14 cellular contexts compared by ENCODE assay signal in the genomic region with DNA sequence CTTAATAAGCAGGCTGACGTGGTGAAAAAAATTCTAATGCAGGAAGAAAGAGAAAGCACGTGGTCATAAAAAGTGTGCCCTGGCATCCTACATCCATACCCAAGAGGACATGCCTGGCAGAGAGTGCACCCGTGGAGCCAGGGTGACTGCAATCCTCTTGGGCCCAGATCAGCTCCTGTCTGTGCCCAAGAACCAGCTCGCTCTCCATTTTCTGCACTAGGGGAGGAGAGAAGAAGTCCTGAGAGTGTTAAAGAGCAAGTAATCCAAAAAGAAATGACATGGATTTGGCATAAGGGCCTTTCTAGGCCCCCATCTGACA.
DNase-seq lines count a peak whose midpoint lies in the region; TF ChIP-seq lines count a peak whose summit lies in the region.
"Had no signal": no experiment of that assay in that cellular context is flagged by ENCODE, and none has a peak within 500 bp of the region (broad histone marks: within the 10 kb centered on the region; RNA-seq: fewer than 3 reads in every experiment).

No MANE protein-coding gene starts in this region.

- H3K27me3 ChIP-seq in BLaER1 = no peaks in the 10 kb centered on the region
- H3K27me3 ChIP-seq in CD8-positive, alpha-beta memory T cell (ENCODE audit: insufficient read depth, low read length, poor library complexity, severe bottlenecking) = no peaks in the 10 kb centered on the region
- peaks cover 11% of the 10 kb centered on the region; the same call in 1 of the 2 replicates for H3K27me3 ChIP-seq in iPS-20b (ENCODE audit: insufficient read depth, low read length)
- no peaks in the 10 kb centered on the region for H3K27me3 ChIP-seq in mesendoderm (ENCODE audit: insufficient read depth, low read length, poor library complexity)
- H3K27me3 ChIP-seq: sigmoid colon had no signal

- H4K20me1 ChIP-seq in BLaER1 = no peaks in the 10 kb centered on the region

- no peak overlapping the region for H4K5ac ChIP-seq in mesendoderm (ENCODE audit: low read length)

- CTCF ChIA-PET in CD8-positive, alpha-beta memory T cell (lab: Charles Lee) = no interaction called here
- CTCF ChIA-PET in activated CD4-positive, alpha-beta memory T cell treated with anti-CD3 and anti-CD28 coated beads, Interleukin-2, amount 10 ng/mL, durations not matched to agents 7 days and 5 days (lab: Charles Lee) = no interaction called here

- peak overlapping the region in 6 of 7 donors; percentile 37 to 83 (median 73) for H3K4me3 Mint-ChIP-seq in CD8-positive, alpha-beta memory T cell
- H3K4me3 Mint-ChIP-seq in activated CD4-positive, alpha-beta memory T cell treated with anti-CD3 and anti-CD28 coated beads, Interleukin-2, amount 10 ng/mL, durations not matched to agents 7 days and 5 days = peak overlapping the region; percentile 19
- H3K4me3 Mint-ChIP-seq in progenitor cell of endocrine pancreas (ENCODE audit: low read depth) = no peak overlapping the region

- H3K4me2 ChIP-seq in BLaER1 (peak overlapping the region; percentile 69), mesendoderm (ENCODE audit: low read length) (no peak overlapping the region)

- no peaks in the 10 kb centered on the region for H3K79me2 ChIP-seq in mesendoderm (ENCODE audit: control insufficient read depth, insufficient read depth, low read length)

- H3K27me3 Mint-ChIP-seq in CD8-positive, alpha-beta memory T cell = peaks cover 30 to 39% of the 10 kb centered on the region in 2 donors
- H3K27me3 Mint-ChIP-seq in activated CD4-positive, alpha-beta memory T cell treated with anti-CD3 and anti-CD28 coated beads, Interleukin-2, amount 10 ng/mL, durations not matched to agents 7 days and 5 days = no peaks in the 10 kb centered on the region
- H3K27me3 Mint-ChIP-seq in progenitor cell of endocrine pancreas = peaks cover 27% of the 10 kb centered on the region

- no CpG with 5 or more reads among the region's 4 CpGs for WGBS in mesendoderm (ENCODE audit: extremely low coverage, insufficient coverage, low lambda C conversion rate)

- H3K4me3 ChIP-seq in BLaER1 = no peak overlapping the region
- no peak overlapping the region for H3K4me3 ChIP-seq in CD8-positive, alpha-beta memory T cell (ENCODE audit: low read length)
- H3K4me3 ChIP-seq in iPS-20b (ENCODE audit: low read length) = peak overlapping the region; percentile 53; the same call in 1 of the 2 replicates
- H3K4me3 ChIP-seq in mesendoderm (ENCODE audit: low read length) = no peak overlapping the region
- H3K4me3 ChIP-seq: MG63 had no signal

- H3K9me3 ChIP-seq in BLaER1 (no peaks in the 10 kb centered on the region), iPS-20b (ENCODE audit: insufficient read depth, low read depth, low read length) (no peaks in the 10 kb centered on the region)
- no peaks in the 10 kb centered on the region for H3K9me3 ChIP-seq in CD8-positive, alpha-beta memory T cell (ENCODE audit: low read length)
- H3K9me3 ChIP-seq: HAP-1, MG63, sigmoid colon had no signal

- no peak overlapping the region for H3K4ac ChIP-seq in mesendoderm (ENCODE audit: low read depth, low read length)

- H3K4me1 ChIP-seq in BLaER1 (peaks cover 15% of the 10 kb centered on the region), iPS-20b (ENCODE audit: insufficient read depth, low read length) (peaks cover 14% of the 10 kb centered on the region; the same call in 1 of the 2 replicates), mesendoderm (ENCODE audit: control insufficient read depth, low read depth, low read length) (no peaks in the 10 kb centered on the region)
- H3K4me1 ChIP-seq in CD8-positive, alpha-beta memory T cell (ENCODE audit: insufficient read depth, low read length) = no peaks in the 10 kb centered on the region

- peaks cover 0 to 2% (median 0%) of the 10 kb centered on the region in 5 donors for H3K9me3 Mint-ChIP-seq in CD8-positive, alpha-beta memory T cell
- peaks cover 4% of the 10 kb centered on the region for H3K9me3 Mint-ChIP-seq in activated CD4-positive, alpha-beta memory T cell treated with anti-CD3 and anti-CD28 coated beads, Interleukin-2, amount 10 ng/mL, durations not matched to agents 7 days and 5 days
- H3K9me3 Mint-ChIP-seq in progenitor cell of endocrine pancreas (ENCODE audit: low read depth) = peaks cover 17% of the 10 kb centered on the region

- H2AK5ac ChIP-seq in mesendoderm (ENCODE audit: low read length) = no peak overlapping the region

- H2BK15ac ChIP-seq in mesendoderm (replicated peaks; ENCODE audit: low read depth) = no peak overlapping the region

- POLR2A ChIA-PET in CD8-positive, alpha-beta memory T cell (lab: Charles Lee) = no interaction called here
- POLR2A ChIA-PET in activated CD4-positive, alpha-beta memory T cell treated with anti-CD3 and anti-CD28 coated beads, Interleukin-2, amount 10 ng/mL, durations not matched to agents 7 days and 5 days (lab: Charles Lee) = no interaction called here

- TF ChIP-seq CTCF in progenitor cell of endocrine pancreas (IDR thresholded peaks at IDR 0.05; ENCODE audit: unreplicated experiment) = no peak

- H3K23ac ChIP-seq in mesendoderm (ENCODE audit: low read length) = no peak overlapping the region

- H3K79me1 ChIP-seq in mesendoderm (ENCODE audit: low read length) = no peaks in the 10 kb centered on the region

- H2BK120ac ChIP-seq in mesendoderm (ENCODE audit: low read depth, low read length) = no peak overlapping the region

- peak overlapping the region in 1 of 8 donors; percentile 11 for H3K27ac Mint-ChIP-seq in CD8-positive, alpha-beta memory T cell
- no peak overlapping the region for H3K27ac Mint-ChIP-seq in activated CD4-positive, alpha-beta memory T cell treated with anti-CD3 and anti-CD28 coated beads, Interleukin-2, amount 10 ng/mL, durations not matched to agents 7 days and 5 days
- no peak overlapping the region for H3K27ac Mint-ChIP-seq in progenitor cell of endocrine pancreas

- no peak overlapping the region for H3K9ac ChIP-seq in BLaER1
- H3K9ac ChIP-seq in iPS-20b (ENCODE audit: low read depth, low read length) = peak overlapping the region; percentile 74; the same call in 1 of the 2 replicates
- no peak overlapping the region for H3K9ac ChIP-seq in mesendoderm (ENCODE audit: low read length)

- no peak overlapping the region for H4K8ac ChIP-seq in mesendoderm (ENCODE audit: low read depth, low read length)

- H3K36me3 ChIP-seq in BLaER1 (no peaks in the 10 kb centered on the region), iPS-20b (ENCODE audit: insufficient read depth, low read depth, low read length) (no peaks in the 10 kb centered on the region), mesendoderm (ENCODE audit: control insufficient read depth, insufficient read depth, low read length) (no peaks in the 10 kb centered on the region)
- no peaks in the 10 kb centered on the region for H3K36me3 ChIP-seq in CD8-positive, alpha-beta memory T cell (ENCODE audit: insufficient read depth, low read length)
- H3K36me3 ChIP-seq: HAP-1, MG63, sigmoid colon had no signal

- no peaks in the 10 kb centered on the region for H3K36me3 Mint-ChIP-seq in CD8-positive, alpha-beta memory T cell
- H3K36me3 Mint-ChIP-seq in activated CD4-positive, alpha-beta memory T cell treated with anti-CD3 and anti-CD28 coated beads, Interleukin-2, amount 10 ng/mL, durations not matched to agents 7 days and 5 days (ENCODE audit: low read depth) = no peaks in the 10 kb centered on the region
- no peaks in the 10 kb centered on the region for H3K36me3 Mint-ChIP-seq in progenitor cell of endocrine pancreas (ENCODE audit: insufficient read depth)
- H3K36me3 Mint-ChIP-seq: CD14-positive monocyte had no signal

- H2BK5ac ChIP-seq in mesendoderm (ENCODE audit: low read length) = no peak overlapping the region

- H3K18ac ChIP-seq in mesendoderm (ENCODE audit: low read length) = no peak overlapping the region

- H3K56ac ChIP-seq in mesendoderm (ENCODE audit: low read length) = no peak overlapping the region

- H3K27ac ChIP-seq in BLaER1 = no peak overlapping the region
- no peak overlapping the region for H3K27ac ChIP-seq in CD8-positive, alpha-beta memory T cell (ENCODE audit: low read depth, low read length)
- H3K27ac ChIP-seq in iPS-20b (ENCODE audit: low read length) = peak overlapping the region; percentile 89
- H3K27ac ChIP-seq in mesendoderm (ENCODE audit: low read depth, low read length) = no peak overlapping the region
- H3K27ac ChIP-seq: sigmoid colon had no signal

- DNase-seq in CD8-positive, alpha-beta memory T cell = no peak
- no peak for DNase-seq in activated CD4-positive, alpha-beta memory T cell treated with anti-CD3 and anti-CD28 coated beads, Interleukin-2, amount 10 ng/mL, durations not matched to agents 7 days and 5 days
- DNase-seq in AG20443 (ENCODE audit: low spot score) (no peak), DMS 273 (lab: John Stamatoyannopoulos, UW; ENCODE audit: unreplicated experiment) (no peak), mesendoderm (no peak), progenitor cell of endocrine pancreas (ENCODE audit: low spot score, unreplicated experiment) (no peak)
- DNase-seq: GDM1, kidney, MG63, sigmoid colon had no signal

- peaks cover 9 to 16% (median 14%) of the 10 kb centered on the region in 3 donors for H3K4me1 Mint-ChIP-seq in CD8-positive, alpha-beta memory T cell
- H3K4me1 Mint-ChIP-seq in activated CD4-positive, alpha-beta memory T cell treated with anti-CD3 and anti-CD28 coated beads, Interleukin-2, amount 10 ng/mL, durations not matched to agents 7 days and 5 days = peaks cover 17% of the 10 kb centered on the region
- H3K4me1 Mint-ChIP-seq in progenitor cell of endocrine pancreas (ENCODE audit: low read depth) = peaks cover 15% of the 10 kb centered on the region
